23 cellular contexts compared by ENCODE assay signal in genomic region chr11:70410276-70410675, GRCh38. TPM values are rescaled to one million over a fixed set of nuclear protein-coding genes. Genes with fewer than 3 reads are reported as not detected.
"Had no signal": no experiment of that assay in that cellular context is flagged by ENCODE, and none has a peak within 500 bp of the region (broad histone marks: within the 10 kb centered on the region; RNA-seq: fewer than 3 reads in every experiment).

No MANE protein-coding gene starts in this region.

- H3K9me3 Mint-ChIP-seq: activated CD4-positive, alpha-beta memory T cell treated with anti-CD3 and anti-CD28 coated beads, Interleukin-2, amount 10 ng/mL, durations not matched to agents 7 days and 5 days; activated CD4-positive, alpha-beta T cell treated with anti-CD3 and anti-CD28 coated beads, Interleukin-2, amount 10 ng/mL, durations not matched to agents 7 days and 5 days; activated naive CD4-positive, alpha-beta T cell treated with anti-CD3 and anti-CD28 coated beads, Interleukin-2, amount 10 ng/mL, durations not matched to agents 7 days and 5 days; activated T-cell treated with anti-CD3 and anti-CD28 coated beads, Interleukin-2, amount 50 U/mL, for 24 hours; endodermal cell; memory B cell; naive thymus-derived CD8-positive, alpha-beta T cell; neural progenitor cell; stimulated activated effector memory CD8-positive, alpha-beta T cell treated with anti-CD3 and anti-CD28 coated beads, Interleukin-12 subunit alpha, Interleukin-12 subunit beta, amount 100 ng/mL, for 72 hours; stimulated activated naive CD8-positive, alpha-beta T cell treated with anti-CD3 and anti-CD28 coated beads, Interleukin-15, amount 100 ng/mL, for 72 hours had no signal

- H3K27ac Mint-ChIP-seq: activated CD4-positive, alpha-beta memory T cell treated with anti-CD3 and anti-CD28 coated beads, Interleukin-2, amount 10 ng/mL, durations not matched to agents 7 days and 5 days; activated CD4-positive, alpha-beta T cell treated with anti-CD3 and anti-CD28 coated beads, Interleukin-2, amount 10 ng/mL, durations not matched to agents 7 days and 5 days; activated naive CD4-positive, alpha-beta T cell treated with anti-CD3 and anti-CD28 coated beads, Interleukin-2, amount 10 ng/mL, durations not matched to agents 7 days and 5 days; activated T-cell treated with anti-CD3 and anti-CD28 coated beads, Interleukin-2, amount 50 U/mL, for 24 hours; endodermal cell; memory B cell; naive thymus-derived CD8-positive, alpha-beta T cell; neural progenitor cell; stimulated activated effector memory CD8-positive, alpha-beta T cell treated with anti-CD3 and anti-CD28 coated beads, Interleukin-12 subunit alpha, Interleukin-12 subunit beta, amount 100 ng/mL, for 72 hours; stimulated activated naive CD8-positive, alpha-beta T cell treated with anti-CD3 and anti-CD28 coated beads, Interleukin-15, amount 100 ng/mL, for 72 hours had no signal

- ATAC-seq: foreskin keratinocyte; naive thymus-derived CD8-positive, alpha-beta T cell; sciatic nerve; stimulated activated effector memory CD8-positive, alpha-beta T cell treated with anti-CD3 and anti-CD28 coated beads, Interleukin-12 subunit alpha, Interleukin-12 subunit beta, amount 100 ng/mL, for 72 hours; stimulated activated naive CD8-positive, alpha-beta T cell treated with anti-CD3 and anti-CD28 coated beads, Interleukin-15, amount 100 ng/mL, for 72 hours had no signal

- H3K36me3 Mint-ChIP-seq: activated naive CD4-positive, alpha-beta T cell treated with anti-CD3 and anti-CD28 coated beads, Interleukin-2, amount 10 ng/mL, durations not matched to agents 7 days and 5 days; memory B cell; naive thymus-derived CD8-positive, alpha-beta T cell; stimulated activated effector memory CD8-positive, alpha-beta T cell treated with anti-CD3 and anti-CD28 coated beads, Interleukin-12 subunit alpha, Interleukin-12 subunit beta, amount 100 ng/mL, for 72 hours had no signal

- H3K9me3 ChIP-seq: esophagus muscularis mucosa, upper lobe of left lung, vagina had no signal

- H3K4me1 ChIP-seq: foreskin keratinocyte, upper lobe of left lung, vagina had no signal

- H3K4me1 Mint-ChIP-seq: activated CD4-positive, alpha-beta memory T cell treated with anti-CD3 and anti-CD28 coated beads, Interleukin-2, amount 10 ng/mL, durations not matched to agents 7 days and 5 days; endodermal cell; memory B cell; stimulated activated effector memory CD8-positive, alpha-beta T cell treated with anti-CD3 and anti-CD28 coated beads, Interleukin-12 subunit alpha, Interleukin-12 subunit beta, amount 100 ng/mL, for 72 hours had no signal

- H3K27ac ChIP-seq: esophagus muscularis mucosa, foreskin keratinocyte, neural progenitor cell, skin epidermis, upper lobe of left lung, vagina had no signal

- H3K4me3 ChIP-seq: esophagus muscularis mucosa, neural progenitor cell, skin epidermis, upper lobe of left lung, vagina had no signal

- H3K36me3 ChIP-seq: neural progenitor cell had no signal

- H3K4me3 Mint-ChIP-seq: activated CD4-positive, alpha-beta memory T cell treated with anti-CD3 and anti-CD28 coated beads, Interleukin-2, amount 10 ng/mL, durations not matched to agents 7 days and 5 days; activated CD4-positive, alpha-beta T cell treated with anti-CD3 and anti-CD28 coated beads, Interleukin-2, amount 10 ng/mL, durations not matched to agents 7 days and 5 days; activated naive CD4-positive, alpha-beta T cell treated with anti-CD3 and anti-CD28 coated beads, Interleukin-2, amount 10 ng/mL, durations not matched to agents 7 days and 5 days; activated T-cell treated with anti-CD3 and anti-CD28 coated beads, Interleukin-2, amount 50 U/mL, for 24 hours; endodermal cell; memory B cell; naive thymus-derived CD8-positive, alpha-beta T cell; neural progenitor cell; stimulated activated effector memory CD8-positive, alpha-beta T cell treated with anti-CD3 and anti-CD28 coated beads, Interleukin-12 subunit alpha, Interleukin-12 subunit beta, amount 100 ng/mL, for 72 hours; stimulated activated naive CD8-positive, alpha-beta T cell treated with anti-CD3 and anti-CD28 coated beads, Interleukin-15, amount 100 ng/mL, for 72 hours had no signal

- H3K27me3 ChIP-seq: esophagus muscularis mucosa, foreskin keratinocyte, neural progenitor cell, upper lobe of left lung, vagina had no signal

- DNase-seq: activated CD4-positive, alpha-beta memory T cell treated with anti-CD3 and anti-CD28 coated beads, Interleukin-2, amount 10 ng/mL, durations not matched to agents 7 days and 5 days; activated CD4-positive, alpha-beta T cell treated with anti-CD3 and anti-CD28 coated beads, Interleukin-2, amount 10 ng/mL, durations not matched to agents 7 days and 5 days; activated CD4-positive, CD25-positive, alpha-beta regulatory T cell treated with anti-CD3 and anti-CD28 coated beads, Interleukin-2, amount 50 U/mL, for 72 hours; activated CD8-positive, alpha-beta memory T cell treated with anti-CD3 and anti-CD28 coated beads, Interleukin-2, amount 50 U/mL, for 48 hours; activated gamma-delta T cell; activated naive CD4-positive, alpha-beta T cell treated with anti-CD3 and anti-CD28 coated beads, Interleukin-2, amount 10 ng/mL, durations not matched to agents 7 days and 5 days; activated T-cell treated with anti-CD3 and anti-CD28 coated beads, Interleukin-2, amount 50 U/mL, for 24 hours; amniotic stem cell; central memory CD4-positive, alpha-beta T cell; endodermal cell; foreskin keratinocyte; naive thymus-derived CD8-positive, alpha-beta T cell; stimulated activated CD4-positive, alpha-beta T cell treated with anti-CD3 and anti-CD28 coated beads, Interleukin-4, amount 100 ng/mL, for 24 hours; stimulated activated naive CD8-positive, alpha-beta T cell treated with anti-CD3 and anti-CD28 coated beads, Interleukin-15, amount 100 ng/mL, for 72 hours; T-helper 2 cell; upper lobe of left lung had no signal

RNA-seq across cellular contexts. Expression of gene CTTN, which starts 11.9 kb away (rescaled TPM):
- polyA plus RNA-seq: naive thymus-derived CD8-positive, alpha-beta T cell had no signal
